In genomic region chr5:81851481-81852178, GRCh38 we compare ENCODE assay signal across 8 cellular contexts.
A peak's percentile ranks its signal among the peaks of the same experiment; 100 is the strongest.
DNase-seq lines count a peak whose midpoint lies in the region; ATAC-seq and TF ChIP-seq lines count a peak whose summit lies in the region.

No MANE protein-coding gene starts in this region.

- peak overlapping the region; percentile 91 for H3K4me3 Mint-ChIP-seq in HFFc6

- CTCF ChIA-PET in SK-N-SH (lab: Yijun Ruan, JAX) = interaction anchor here (0.8 to 5.4 kb wide), 21 partner anchors 9 to 427 kb away, joined by 3 to 56 read pairs (median 4); partner anchors contain the start of gene SSBP2

- no peaks in the 10 kb centered on the region for H3K9me2 ChIP-seq in SK-N-SH

- no peak for TF ChIP-seq POLR2A in suprapubic skin (IDR thresholded peaks at IDR 0.05)

- H3K9me3 Mint-ChIP-seq in HFFc6 = no peaks in the 10 kb centered on the region
- H3K9me3 Mint-ChIP-seq in activated naive CD4-positive, alpha-beta T cell treated with anti-CD3 and anti-CD28 coated beads, Interleukin-2, amount 50 U/mL, for 72 hours = no peaks in the 10 kb centered on the region

- peaks cover 25% of the 10 kb centered on the region for H3F3A ChIP-seq in SK-N-SH (replicated peaks; ENCODE audit: insufficient read depth)

- H3K9me3 ChIP-seq in SK-N-SH (no peaks in the 10 kb centered on the region), suprapubic skin (no peaks in the 10 kb centered on the region)

- H3K27me3 ChIP-seq in SK-N-SH (ENCODE audit: insufficient read depth) (no peaks in the 10 kb centered on the region), suprapubic skin (no peaks in the 10 kb centered on the region)

- H3K27ac ChIP-seq in SK-N-SH (ENCODE audit: low read depth in 2 of 2, low read length in 1 of 2) = peak overlapping the region; percentile 92 to 99
- peak overlapping the region; percentile 89 for H3K27ac ChIP-seq in suprapubic skin

- WGBS in SK-N-SH (ENCODE audit: low lambda C conversion rate) = 2% methylated on average over 17 of the region's 31 CpGs
- 0% methylated on average over 28 of the region's 31 CpGs for WGBS in suprapubic skin

- peaks cover 55 to 56% of the 10 kb centered on the region in 2 experiments for H3K4me1 ChIP-seq in SK-N-SH (ENCODE audit: control insufficient read depth in 1 of 2, insufficient read depth in 2 of 2, low read depth in 1 of 2, low read length in 1 of 2)
- peaks cover 67% of the 10 kb centered on the region for H3K4me1 ChIP-seq in suprapubic skin

- H2AFZ ChIP-seq in SK-N-SH (ENCODE audit: low read depth) = peak overlapping the region; percentile 78

- no peaks in the 10 kb centered on the region for H3K36me3 Mint-ChIP-seq in HFFc6 (ENCODE audit: low read depth)
- H3K36me3 Mint-ChIP-seq in activated naive CD4-positive, alpha-beta T cell treated with anti-CD3 and anti-CD28 coated beads, Interleukin-2, amount 50 U/mL, for 72 hours = no peaks in the 10 kb centered on the region

- no peaks in the 10 kb centered on the region for H3K79me2 ChIP-seq in SK-N-SH (ENCODE audit: insufficient read depth)

- POLR2A ChIA-PET in SK-N-SH (lab: Yijun Ruan, JAX) = interaction anchor here (0.7 to 4.1 kb wide), 8 partner anchors 9 to 427 kb away, joined by 3 to 97 read pairs (median 4); partner anchors contain the start of genes ATG10, RPS23 and SSBP2

- TF ChIP-seq RAD21 in SK-N-SH (IDR thresholded peaks at IDR 0.05; ENCODE audit: low read length) = peak; percentile 69

- H3K4me1 Mint-ChIP-seq in HFFc6 (ENCODE audit: low read depth) = peaks cover 66% of the 10 kb centered on the region

- no peak for TF ChIP-seq CTCF in HFFc6 (IDR thresholded peaks at IDR 0.05)
- TF ChIP-seq CTCF in SK-N-SH (IDR thresholded peaks at IDR 0.05) = no peak
- no peak for TF ChIP-seq CTCF in suprapubic skin (IDR thresholded peaks at IDR 0.05)

- no peaks in the 10 kb centered on the region for H3K36me3 ChIP-seq in SK-N-SH (replicated peaks in 1 of 2; ENCODE audit: control insufficient read depth in 1 of 2, insufficient read depth in 2 of 2, low read length in 1 of 2)
- no peaks in the 10 kb centered on the region for H3K36me3 ChIP-seq in suprapubic skin

- peak; percentile 93 to 95 for ATAC-seq in activated naive CD4-positive, alpha-beta T cell treated with anti-CD3 and anti-CD28 coated beads, Interleukin-2, amount 50 U/mL, for 72 hours

- H3K4me3 ChIP-seq in SK-N-SH (ENCODE audit: low read depth in 2 of 2, low read length in 1 of 2) (peak overlapping the region; percentile 45 to 54), suprapubic skin (peak overlapping the region; percentile 46)

- DNase-seq in GM04503 (ENCODE audit: low read depth) (peak; percentile 64), HFFc6 (peak; percentile 92), NCI-H1092 (lab: John Stamatoyannopoulos, UW) (peak; percentile 85), SK-N-SH (peak; percentile 90), glomerular endothelial cell (ENCODE audit: extremely low read depth, low read depth, low spot score) (peak; percentile 52), nucleus accumbens (lab: John Stamatoyannopoulos, UW) (peak; percentile 56 to 98 (median 95)), suprapubic skin (ENCODE audit: low spot score in 2 of 2) (peak; percentile 96)
- DNase-seq in activated naive CD4-positive, alpha-beta T cell treated with anti-CD3 and anti-CD28 coated beads, Interleukin-2, amount 50 U/mL, for 72 hours (ENCODE audit: low spot score in 2 of 2) = peak; percentile 78 to 89

- TF ChIP-seq EP300 in SK-N-SH (IDR thresholded peaks at IDR 0.05; ENCODE audit: borderline replicate concordance in 1 of 2, low read depth in 1 of 2, low read length in 1 of 2) (peak; percentile 99 to 100), suprapubic skin (IDR thresholded peaks at IDR 0.05) (no peak)

- peak overlapping the region; percentile 72 for H3K9ac ChIP-seq in SK-N-SH

- H3K27me3 Mint-ChIP-seq in HFFc6 (ENCODE audit: insufficient read depth) = no peaks in the 10 kb centered on the region; the same call in 1 of the 2 replicates

- peak overlapping the region; percentile 97 for H3K27ac Mint-ChIP-seq in HFFc6
- H3K27ac Mint-ChIP-seq in activated naive CD4-positive, alpha-beta T cell treated with anti-CD3 and anti-CD28 coated beads, Interleukin-2, amount 50 U/mL, for 72 hours = peak overlapping the region; percentile 86 to 99

- no peaks in the 10 kb centered on the region for H4K20me1 ChIP-seq in SK-N-SH (ENCODE audit: insufficient read depth)

- H3K4me2 ChIP-seq in SK-N-SH = peak overlapping the region; percentile 82

TF ChIP-seq in SK-N-SH, 30 proteins besides CTCF, POLR2A, EP300 and RAD21 (continues in another document):
- TF ChIP-seq ELF1 (IDR thresholded peaks at IDR 0.05) (peak; percentile 96), RXRA (IDR thresholded peaks at IDR 0.05; ENCODE audit: borderline replicate concordance, low read depth) (0 out of 2 replicates have a peak, but pooled peaks have one; percentile 36), GABPA (IDR thresholded peaks at IDR 0.05; ENCODE audit: low read depth) (peak; percentile 31; the same call in 1 of the 2 replicates), RFX5 (IDR thresholded peaks at IDR 0.05; ENCODE audit: low read length) (peak; percentile 63; the same call in 1 of the 2 replicates), REST (IDR thresholded peaks at IDR 0.05; ENCODE audit: low read depth, low read length) (peak; percentile 77; the same call in 1 of the 2 replicates), SIN3A (IDR thresholded peaks at IDR 0.05; ENCODE audit: borderline replicate concordance, low read depth, low read length) (peak; percentile 85), MXI1 (IDR thresholded peaks at IDR 0.05; ENCODE audit: low read depth, low read length) (peak; percentile 75), FOXM1 (IDR thresholded peaks at IDR 0.05; ENCODE audit: low read depth) (peak; percentile 46; the same call in 1 of the 2 replicates), SMC3 (IDR thresholded peaks at IDR 0.05; ENCODE audit: low read depth, low read length) (peak; percentile 77), MAX (IDR thresholded peaks at IDR 0.05; ENCODE audit: low read depth) (peak; percentile 71), NRF1 (IDR thresholded peaks at IDR 0.05; ENCODE audit: low read depth, low read length) (no peak), YY1 (IDR thresholded peaks at IDR 0.05; ENCODE audit: low read depth) (peak; percentile 27; the same call in 1 of the 2 replicates), TAF1 (IDR thresholded peaks at IDR 0.05; ENCODE audit: borderline replicate concordance, low read depth, low read length) (peak; percentile 88), RCOR1 (IDR thresholded peaks at IDR 0.05; ENCODE audit: low read length) (peak; percentile 69), EZH2phosphoT487 (IDR thresholded peaks at IDR 0.05; ENCODE audit: borderline replicate concordance, low read depth) (no peak), USF1 (IDR thresholded peaks at IDR 0.05; ENCODE audit: borderline replicate concordance, low read depth) (peak; percentile 60), NFIC (IDR thresholded peaks at IDR 0.05; ENCODE audit: borderline replicate concordance) (peak; percentile 64), CHD2 (IDR thresholded peaks at IDR 0.05; ENCODE audit: low read length, partially characterized antibody) (peak; percentile 93)

Comparison
In these comparisons a context has a peak if more than half of its experiments do, and no peak if none do; other contexts are left out.
1. Peak in every context shown above with its lines: DNase-seq, ATAC-seq, H3K4me3 ChIP-seq and H3K27ac ChIP-seq.